ENCODE assay signal across 15 cellular contexts in genomic region chr10:30037620-30038336, GRCh38. TPM values are rescaled to one million over a fixed set of nuclear protein-coding genes. Genes with fewer than 3 reads are reported as not detected.
"Had no signal": no experiment of that assay in that cellular context is flagged by ENCODE, and none has a peak within 500 bp of the region (broad histone marks: within the 10 kb centered on the region; RNA-seq: fewer than 3 reads in every experiment).

No MANE protein-coding gene starts in this region.

- H3K27me3 ChIP-seq: brain microvascular endothelial cell, tibial nerve had no signal

- H3K36me3 ChIP-seq: brain microvascular endothelial cell had no signal

- H3K4me3 ChIP-seq: tibial nerve had no signal

- H3K27ac ChIP-seq: brain microvascular endothelial cell, tibial nerve had no signal

- DNase-seq: activated effector memory CD4-positive, alpha-beta T cell treated with anti-CD3 and anti-CD28 coated beads, Interleukin-2, amount 50 U/mL, for 16 hours; activated T-cell treated with anti-CD3 and anti-CD28 coated beads, Interleukin-2, amount 50 U/mL, for 48 hours; brain microvascular endothelial cell; effector memory CD4-positive, alpha-beta T cell; left colon; naive thymus-derived CD8-positive, alpha-beta T cell; nucleus accumbens; retina; stimulated activated CD4-positive, alpha-beta T cell treated with anti-CD3 and anti-CD28 coated beads, Interleukin-2, amount 100 ng/mL, for 48 hours; stimulated activated naive CD4-positive, alpha-beta T cell had no signal

- H3K4me3 Mint-ChIP-seq: activated naive CD8-positive, alpha-beta T cell; memory B cell; naive thymus-derived CD8-positive, alpha-beta T cell; T-helper 2 cell treated with Interferon-gamma antibody and Interleukin-4, amounts not matched to agents 5 μg/mL and 100 μg/mL, for 36 hours had no signal

- H3K36me3 Mint-ChIP-seq: activated naive CD8-positive, alpha-beta T cell; memory B cell; naive thymus-derived CD8-positive, alpha-beta T cell had no signal

- H3K9me3 ChIP-seq: tibial nerve had no signal

- H3K27ac Mint-ChIP-seq: activated naive CD8-positive, alpha-beta T cell; memory B cell; naive thymus-derived CD8-positive, alpha-beta T cell; T-helper 2 cell treated with Interferon-gamma antibody and Interleukin-4, amounts not matched to agents 5 μg/mL and 100 μg/mL, for 36 hours had no signal

- ATAC-seq: activated CD4-positive, CD25-positive, alpha-beta regulatory T cell treated with anti-CD3 and anti-CD28 coated beads, Interleukin-2, amount 50 U/mL, for 24 hours; left colon; naive thymus-derived CD8-positive, alpha-beta T cell had no signal

- H3K9me3 Mint-ChIP-seq: memory B cell; naive thymus-derived CD8-positive, alpha-beta T cell; T-helper 2 cell treated with Interferon-gamma antibody and Interleukin-4, amounts not matched to agents 5 μg/mL and 100 μg/mL, for 36 hours had no signal

RNA-seq across cellular contexts. Expression of gene JCAD, which starts 21.6 kb away (rescaled TPM):
- total RNA-seq: naive thymus-derived CD8-positive, alpha-beta T cell had no signal
- polyA plus RNA-seq: naive thymus-derived CD8-positive, alpha-beta T cell had no signal
